8 cellular contexts compared by ENCODE assay signal in the genomic region with DNA sequence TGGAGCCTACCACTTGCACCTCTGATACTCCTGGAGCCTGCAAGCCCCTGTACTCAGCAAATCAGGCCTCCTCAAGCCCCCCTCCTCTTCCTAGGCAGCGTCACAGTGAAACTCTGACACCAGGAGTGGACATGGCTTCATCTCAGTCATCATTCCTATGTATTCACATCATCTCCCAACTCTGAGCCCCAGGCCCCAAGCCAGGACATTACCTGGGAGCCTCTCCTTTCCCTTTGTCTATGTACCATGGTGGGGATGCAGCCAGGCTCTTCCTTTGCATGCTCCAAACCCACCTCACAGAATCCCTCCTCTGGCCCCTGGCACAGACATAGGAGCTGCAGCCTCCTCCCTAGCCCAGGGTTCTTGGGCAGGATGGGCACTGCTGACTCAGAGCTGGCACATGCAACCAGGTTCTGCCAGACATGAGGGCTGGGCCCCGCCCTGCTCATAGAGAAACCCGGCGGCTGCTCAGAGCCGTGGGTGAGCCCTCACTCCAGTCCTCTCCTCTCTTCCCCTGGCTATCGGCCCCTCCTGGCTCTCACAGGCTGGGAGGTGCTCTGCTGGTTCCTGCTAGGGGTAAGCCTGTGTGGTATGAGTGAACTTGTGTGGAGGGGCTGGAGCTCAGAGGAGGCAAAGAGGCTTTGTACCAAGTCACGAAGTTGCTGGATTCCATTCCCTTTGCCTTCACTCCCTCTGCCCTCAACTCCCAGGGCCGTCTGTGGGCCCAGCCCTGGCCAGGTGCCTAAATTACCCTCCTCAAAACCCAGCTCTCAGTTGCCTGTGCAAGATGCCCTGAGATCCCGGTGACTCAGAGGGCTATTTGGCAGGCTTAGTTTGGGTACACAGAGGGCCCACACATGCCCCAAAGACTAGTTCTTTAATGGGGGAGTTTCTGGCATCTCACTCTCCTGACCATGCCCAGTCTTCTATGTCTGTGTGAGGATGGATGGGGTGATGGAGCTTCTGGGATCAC. TPM values are rescaled to one million over a fixed set of nuclear protein-coding genes. Genes with fewer than 3 reads are reported as not detected.
A peak's percentile ranks its signal among the peaks of the same experiment; 100 is the strongest.
DNase-seq lines count a peak whose midpoint lies in the region; ATAC-seq and TF ChIP-seq lines count a peak whose summit lies in the region.

No MANE protein-coding gene starts in this region.

- TF ChIP-seq CTCF in glutamatergic neuron (IDR thresholded peaks at IDR 0.05; ENCODE audit: partially characterized antibody, unreplicated experiment) = no peak

- peaks cover 5% of the 10 kb centered on the region for H3K9me3 Mint-ChIP-seq in glutamatergic neuron (ENCODE audit: unreplicated experiment)

- H3K27ac Mint-ChIP-seq in glutamatergic neuron (ENCODE audit: unreplicated experiment) = no peak overlapping the region

- peaks cover 22% of the 10 kb centered on the region for H3K27me3 Mint-ChIP-seq in glutamatergic neuron (ENCODE audit: unreplicated experiment)

- peaks cover 7% of the 10 kb centered on the region for H3K36me3 Mint-ChIP-seq in glutamatergic neuron (ENCODE audit: unreplicated experiment)

- H3K4me1 Mint-ChIP-seq in glutamatergic neuron (ENCODE audit: low read depth, unreplicated experiment) = no peaks in the 10 kb centered on the region

- peak overlapping the region; percentile 8 for H3K4me3 Mint-ChIP-seq in glutamatergic neuron (ENCODE audit: unreplicated experiment)

- no peak for ATAC-seq in GM21423 (IDR thresholded peaks at IDR 0.05; ENCODE audit: unreplicated experiment)
- ATAC-seq in GM21515 (IDR thresholded peaks at IDR 0.05; ENCODE audit: unreplicated experiment) = no peak
- no peak for ATAC-seq in HG02981 (IDR thresholded peaks at IDR 0.05; ENCODE audit: unreplicated experiment)

- peak; percentile 24 for DNase-seq in NCI-H345 (lab: John Stamatoyannopoulos, UW)
- DNase-seq in NCI-H345 treated with DMSO at 0.1 percent for 48 hours (lab: John Stamatoyannopoulos, UW; ENCODE audit: unreplicated experiment) = no peak
- DNase-seq in activated T-helper 1 cell treated with Interleukin-2 at 50 U/mL for 16 hours (ENCODE audit: low read depth) = peak; percentile 46
- no peak for DNase-seq in glutamatergic neuron
- peak; percentile 44 for DNase-seq in stimulated activated CD4-positive, alpha-beta T cell treated with anti-CD3 and anti-CD28 coated beads, Interleukin-1b, Interleukin-23, amount 100 ng/mL, for 48 hours

RNA-seq across cellular contexts. Expression of a gene that starts 1.9 kb away (rescaled TPM):
- total RNA-seq in glutamatergic neuron (ENCODE audit: unreplicated experiment) = 73.0 TPM

RNA-seq across cellular contexts. Expression of a gene that starts 7.7 kb away (rescaled TPM):
- total RNA-seq in glutamatergic neuron (ENCODE audit: unreplicated experiment) = 0.42 TPM

RNA-seq across cellular contexts. Expression of a gene that starts 40.7 kb away (rescaled TPM):
- total RNA-seq in glutamatergic neuron (ENCODE audit: unreplicated experiment) = 3.2 TPM

Comparison
In these comparisons a context has a peak if more than half of its experiments do, and no peak if none do; other contexts are left out.
1. DNase-seq: peak in NCI-H345 (single experiment), activated T-helper 1 cell treated with Interleukin-2 at 50 U/mL for 16 hours (single experiment) and stimulated activated CD4-positive, alpha-beta T cell treated with anti-CD3 and anti-CD28 coated beads, Interleukin-1b, Interleukin-23, amount 100 ng/mL, for 48 hours (single experiment); none in NCI-H345 treated with DMSO at 0.1 percent for 48 hours (single experiment) and glutamatergic neuron (single experiment).